ENCODE assay signal across 10 cellular contexts in genomic region chr1:206589206-206589605, GRCh38. TPM values are rescaled to one million over a fixed set of nuclear protein-coding genes. Genes with fewer than 3 reads are reported as not detected.
DNase-seq lines count a peak whose midpoint lies in the region; ATAC-seq and TF ChIP-seq lines count a peak whose summit lies in the region.
"Had no signal": no experiment of that assay in that cellular context is flagged by ENCODE, and none has a peak within 500 bp of the region (broad histone marks: within the 10 kb centered on the region; RNA-seq: fewer than 3 reads in every experiment).

No MANE protein-coding gene starts in this region.

- H3K27me3 Mint-ChIP-seq in activated T-helper 1 cell treated with anti-CD3 and anti-CD28 coated beads, Interleukin-12 subunit alpha, Interleukin-12 subunit beta, Interleukin-2, Interleukin-4 antibody, amounts not matched to agents 30 ng/mL and 10 ng/mL and 1 ng/mL, durations not matched to agents 14 hours and 24 hours and 36 hours (ENCODE audit: insufficient read depth) = no peaks in the 10 kb centered on the region
- H3K27me3 Mint-ChIP-seq in progenitor cell of endocrine pancreas = no peaks in the 10 kb centered on the region

- peaks cover 93% of the 10 kb centered on the region for H3K4me1 Mint-ChIP-seq in activated T-helper 1 cell treated with anti-CD3 and anti-CD28 coated beads, Interleukin-12 subunit alpha, Interleukin-12 subunit beta, Interleukin-2, Interleukin-4 antibody, amounts not matched to agents 30 ng/mL and 10 ng/mL and 1 ng/mL, durations not matched to agents 14 hours and 24 hours and 36 hours (ENCODE audit: low read depth)
- no peaks in the 10 kb centered on the region for H3K4me1 Mint-ChIP-seq in progenitor cell of endocrine pancreas (ENCODE audit: low read depth)

- H3K9me3 ChIP-seq in skeletal muscle satellite cell (replicated peaks; ENCODE audit: low read length) = no peaks in the 10 kb centered on the region

- TF ChIP-seq CTCF in foreskin keratinocyte (conservative IDR thresholded peaks at IDR 0.05) (no peak), progenitor cell of endocrine pancreas (IDR thresholded peaks at IDR 0.05; ENCODE audit: unreplicated experiment) (no peak), coronary artery (IDR thresholded peaks at IDR 0.05) (no peak)

- ATAC-seq in foreskin keratinocyte (no peak), GM21515 (IDR thresholded peaks at IDR 0.05; ENCODE audit: unreplicated experiment) (no peak)

- no peak overlapping the region for H3K4me3 ChIP-seq in skeletal muscle satellite cell (ENCODE audit: low read length)
- H3K4me3 ChIP-seq in coronary artery = no peak overlapping the region

- DNase-seq in GM04504 (ENCODE audit: low read depth) = peak; percentile 80
- no peak for DNase-seq in activated T-helper 1 cell treated with anti-CD3 and anti-CD28 coated beads, Interleukin-12 subunit alpha, Interleukin-12 subunit beta, Interleukin-2, Interleukin-4 antibody, amounts not matched to agents 30 ng/mL and 10 ng/mL and 1 ng/mL, durations not matched to agents 14 hours and 24 hours and 36 hours (ENCODE audit: low spot score)
- DNase-seq in foreskin keratinocyte = peak; percentile 28 to 65
- DNase-seq in progenitor cell of endocrine pancreas (ENCODE audit: low spot score, unreplicated experiment) = no peak
- no peak for DNase-seq in H4 (ENCODE audit: low spot score)
- DNase-seq in coronary artery (ENCODE audit: low spot score) = no peak
- DNase-seq: NCI-H524 treated with DMSO at 0.1 percent for 48 hours had no signal

- H3K27ac Mint-ChIP-seq in activated T-helper 1 cell treated with anti-CD3 and anti-CD28 coated beads, Interleukin-12 subunit alpha, Interleukin-12 subunit beta, Interleukin-2, Interleukin-4 antibody, amounts not matched to agents 30 ng/mL and 10 ng/mL and 1 ng/mL, durations not matched to agents 14 hours and 24 hours and 36 hours = peak overlapping the region; percentile 95
- H3K27ac Mint-ChIP-seq in progenitor cell of endocrine pancreas = no peak overlapping the region

- H3K36me3 Mint-ChIP-seq in activated T-helper 1 cell treated with anti-CD3 and anti-CD28 coated beads, Interleukin-12 subunit alpha, Interleukin-12 subunit beta, Interleukin-2, Interleukin-4 antibody, amounts not matched to agents 30 ng/mL and 10 ng/mL and 1 ng/mL, durations not matched to agents 14 hours and 24 hours and 36 hours (ENCODE audit: low read depth) = peaks cover 76% of the 10 kb centered on the region
- peaks cover 17% of the 10 kb centered on the region for H3K36me3 Mint-ChIP-seq in progenitor cell of endocrine pancreas (ENCODE audit: insufficient read depth)

- H3K27ac ChIP-seq in foreskin keratinocyte (no peak overlapping the region), coronary artery (no peak overlapping the region)

- H3K4me2 ChIP-seq in skeletal muscle satellite cell (ENCODE audit: low read length) = peak overlapping the region; percentile 42

- H3K9me3 Mint-ChIP-seq in activated T-helper 1 cell treated with anti-CD3 and anti-CD28 coated beads, Interleukin-12 subunit alpha, Interleukin-12 subunit beta, Interleukin-2, Interleukin-4 antibody, amounts not matched to agents 30 ng/mL and 10 ng/mL and 1 ng/mL, durations not matched to agents 14 hours and 24 hours and 36 hours = no peaks in the 10 kb centered on the region
- no peaks in the 10 kb centered on the region for H3K9me3 Mint-ChIP-seq in progenitor cell of endocrine pancreas (ENCODE audit: low read depth)
- H3K9me3 Mint-ChIP-seq: mesothelial cell of epicardium had no signal

- peak overlapping the region; percentile 37 for H3K9ac ChIP-seq in skeletal muscle satellite cell (ENCODE audit: low read depth, low read length)

- H3K27me3 ChIP-seq in foreskin keratinocyte (no peaks in the 10 kb centered on the region), skeletal muscle satellite cell (ENCODE audit: control insufficient read depth, insufficient read depth, low read length) (no peaks in the 10 kb centered on the region)

- peak overlapping the region; percentile 67 for H3K4me3 Mint-ChIP-seq in activated T-helper 1 cell treated with anti-CD3 and anti-CD28 coated beads, Interleukin-12 subunit alpha, Interleukin-12 subunit beta, Interleukin-2, Interleukin-4 antibody, amounts not matched to agents 30 ng/mL and 10 ng/mL and 1 ng/mL, durations not matched to agents 14 hours and 24 hours and 36 hours
- no peak overlapping the region for H3K4me3 Mint-ChIP-seq in progenitor cell of endocrine pancreas (ENCODE audit: low read depth)
- H3K4me3 Mint-ChIP-seq: mesothelial cell of epicardium had no signal

- peaks cover 18% of the 10 kb centered on the region for H3K36me3 ChIP-seq in skeletal muscle satellite cell (ENCODE audit: insufficient read depth, low read length)

- H3K4me1 ChIP-seq in foreskin keratinocyte (peaks cover 40% of the 10 kb centered on the region), skeletal muscle satellite cell (ENCODE audit: control insufficient read depth, insufficient read depth, low read length) (peaks cover 50% of the 10 kb centered on the region)

- intact Hi-C loops in activated T-helper 1 cell treated with anti-CD3 and anti-CD28 coated beads, Interleukin-12 subunit alpha, Interleukin-12 subunit beta, Interleukin-2, Interleukin-4 antibody, amounts not matched to agents 30 ng/mL and 10 ng/mL and 1 ng/mL, durations not matched to agents 14 hours and 24 hours and 36 hours (cut with micrococcal nuclease) = no loop called here

RNA-seq across cellular contexts. Expression of gene EIF2D, which starts 23.1 kb away (rescaled TPM):
- total RNA-seq in activated T-helper 1 cell treated with anti-CD3 and anti-CD28 coated beads, Interleukin-12 subunit alpha, Interleukin-12 subunit beta, Interleukin-2, Interleukin-4 antibody, amounts not matched to agents 30 ng/mL and 10 ng/mL and 1 ng/mL, durations not matched to agents 14 hours and 24 hours and 36 hours = 89.1 and 101 TPM in 2 replicates
- total RNA-seq in foreskin keratinocyte (53.9 and 54.3 TPM in 2 replicates), progenitor cell of endocrine pancreas (36.8 and 39.5 TPM in 2 replicates)
- 45.6 and 50.8 TPM in 2 replicates for polyA plus RNA-seq in foreskin keratinocyte
- 41.3 and 45.4 TPM in 2 replicates for total RNA-seq in skeletal muscle satellite cell (2012; rRNA removed)
- total RNA-seq in H4 (2014; rRNA removed; shearing (Covaris generic)) = 43.3 and 45.4 TPM in 2 replicates

RNA-seq across cellular contexts. Expression of gene DYRK3, which starts 46.1 kb away (rescaled TPM):
- 22.1 and 23.3 TPM in 2 replicates for total RNA-seq in activated T-helper 1 cell treated with anti-CD3 and anti-CD28 coated beads, Interleukin-12 subunit alpha, Interleukin-12 subunit beta, Interleukin-2, Interleukin-4 antibody, amounts not matched to agents 30 ng/mL and 10 ng/mL and 1 ng/mL, durations not matched to agents 14 hours and 24 hours and 36 hours
- 25.1 and 26.1 TPM in 2 replicates for total RNA-seq in foreskin keratinocyte
- 7.5 and 8.1 TPM in 2 replicates for polyA plus RNA-seq in foreskin keratinocyte
- 21.6 and 38.0 TPM in 2 replicates for total RNA-seq in skeletal muscle satellite cell (2012; rRNA removed)
- total RNA-seq in progenitor cell of endocrine pancreas = 8.4 and 9.1 TPM in 2 replicates
- 13.4 and 19.6 TPM in 2 replicates for total RNA-seq in H4 (2014; rRNA removed; shearing (Covaris generic))

Comparison
In these comparisons a context has a peak if more than half of its experiments do, and no peak if none do; other contexts are left out.
1. DNase-seq: peak in GM04504 (single experiment) and foreskin keratinocyte (2 of 2); none in activated T-helper 1 cell treated with anti-CD3 and anti-CD28 coated beads, Interleukin-12 subunit alpha, Interleukin-12 subunit beta, Interleukin-2, Interleukin-4 antibody, amounts not matched to agents 30 ng/mL and 10 ng/mL and 1 ng/mL, durations not matched to agents 14 hours and 24 hours and 36 hours (single experiment), progenitor cell of endocrine pancreas (single experiment), H4 (single experiment) and coronary artery (single experiment).